Comparison of ENCODE assay signal across 25 cellular contexts in the genomic region with DNA sequence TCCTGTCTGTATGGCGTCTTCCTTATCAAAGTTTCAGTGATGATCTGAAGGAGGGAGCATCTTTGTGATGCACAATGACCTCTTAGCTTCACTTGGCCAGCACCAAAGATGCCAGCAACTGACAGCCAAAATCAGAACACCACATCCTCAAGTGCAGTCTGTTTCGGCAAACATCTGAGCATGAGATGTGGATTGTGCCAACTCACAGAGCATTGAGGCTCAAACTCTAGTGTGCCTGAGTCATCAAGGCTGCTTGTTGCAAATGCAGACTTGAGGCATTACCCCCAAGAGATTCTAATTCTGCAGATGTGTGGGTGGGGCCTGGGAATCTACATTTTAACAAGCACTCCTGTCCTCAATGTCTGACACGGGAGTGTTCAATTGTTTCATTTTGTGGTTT. TPM values are rescaled to one million over a fixed set of nuclear protein-coding genes. Genes with fewer than 3 reads are reported as not detected.
DNase-seq lines count a peak whose midpoint lies in the region; ATAC-seq and TF ChIP-seq lines count a peak whose summit lies in the region.
"Had no signal": no experiment of that assay in that cellular context is flagged by ENCODE, and none has a peak within 500 bp of the region (broad histone marks: within the 10 kb centered on the region; RNA-seq: fewer than 3 reads in every experiment).

No MANE protein-coding gene starts in this region.

- no peak for TF ChIP-seq POLR2A in esophagus squamous epithelium (IDR thresholded peaks at IDR 0.05)

- H3K4me1 ChIP-seq in esophagus squamous epithelium, result peaks cover 0 to 40% (median 0%) of the 10 kb centered on the region in 3 donors
- H3K4me1 ChIP-seq: uterus had no signal

- H3K4me3 ChIP-seq in fibroblast of the aortic adventitia (ENCODE audit: low read depth, low read length), result no peak overlapping the region
- no peak overlapping the region for H3K4me3 ChIP-seq in esophagus squamous epithelium
- no peak overlapping the region for H3K4me3 ChIP-seq in coronary artery
- H3K4me3 ChIP-seq: adrenal gland, uterus had no signal

- H3K27ac ChIP-seq in esophagus squamous epithelium (peak overlapping the region in 2 of 4 donors; percentile 31 to 47), coronary artery (no peak overlapping the region)
- H3K27ac ChIP-seq: adrenal gland, uterus had no signal

- H3K9me3 ChIP-seq in esophagus squamous epithelium, result no peaks in the 10 kb centered on the region
- H3K9me3 ChIP-seq: adrenal gland, neutrophil, uterus had no signal

- intact Hi-C loops in esophagus squamous epithelium (cut with DNase I), result no loop called here

- 85 to 90% methylated on average over 3 of the region's 3 CpGs for WGBS in esophagus squamous epithelium, 2 donors

- H3K36me3 ChIP-seq in esophagus squamous epithelium, result peaks cover 0 to 7% (median 0%) of the 10 kb centered on the region in 3 donors
- H3K36me3 ChIP-seq: adrenal gland, uterus had no signal

- no peaks in the 10 kb centered on the region for H3K27me3 ChIP-seq in esophagus squamous epithelium
- H3K27me3 ChIP-seq: adrenal gland, neutrophil, uterus had no signal

- peak; percentile 47 for DNase-seq in EH (ENCODE audit: low read depth)
- peak; percentile 41 for DNase-seq in astrocyte of the hippocampus (ENCODE audit: low read depth, low spot score)
- peak; percentile 83 for DNase-seq in fibroblast of the aortic adventitia (ENCODE audit: low read depth)
- DNase-seq in stromal cell of bone marrow (ENCODE audit: low read depth), result peak; percentile 74
- no peak for DNase-seq in esophagus squamous epithelium (lab: John Stamatoyannopoulos, UW)
- no peak for DNase-seq in coronary artery (ENCODE audit: low spot score)
- DNase-seq: activated CD8-positive, alpha-beta T cell treated with anti-CD3 and anti-CD28 coated beads, Interleukin-2, amount 10 ng/mL, durations not matched to agents 7 days and 5 days; activated gamma-delta T cell; activated T-cell treated with anti-CD3 and anti-CD28 coated beads for 4 hours; adrenal gland; EL; foreskin melanocyte; left colon; NCI-H1417; NCI-H524; SIG-M5; small intestine; stimulated activated CD4-positive, alpha-beta T cell treated with anti-CD3 and anti-CD28 coated beads, Interleukin-1b, Interleukin-23, amount 100 ng/mL, for 48 hours; substantia nigra; uterus had no signal

- no peak for ATAC-seq in HG03139 (IDR thresholded peaks at IDR 0.05; ENCODE audit: unreplicated experiment)
- no peak for ATAC-seq in HG03159 (IDR thresholded peaks at IDR 0.05; ENCODE audit: unreplicated experiment)
- ATAC-seq: activated CD4-positive, CD25-positive, alpha-beta regulatory T cell treated with anti-CD3 and anti-CD28 coated beads, Interleukin-2, amount 50 U/mL, for 24 hours; activated CD8-positive, alpha-beta T cell treated with anti-CD3 and anti-CD28 coated beads, Interleukin-2, amount 10 ng/mL, durations not matched to agents 7 days and 5 days; left colon; Panc1 had no signal

- no peak for TF ChIP-seq CTCF in fibroblast of the aortic adventitia (IDR thresholded peaks at IDR 0.05; ENCODE audit: insufficient read depth, low read length)
- TF ChIP-seq CTCF in esophagus squamous epithelium (IDR thresholded peaks at IDR 0.05), result no peak
- no peak for TF ChIP-seq CTCF in coronary artery (IDR thresholded peaks at IDR 0.05)

RNA-seq across cellular contexts. Expression of a gene that starts 35.8 kb away (rescaled TPM):
- total RNA-seq in fibroblast of the aortic adventitia (ENCODE audit: low replicate concordance) (15.5 and 27.4 TPM in 2 replicates), esophagus squamous epithelium (10 to 100 TPM; 28.3 to 38.1 (median 36.0) TPM)

Comparison
In these comparisons a context has a peak if more than half of its experiments do, and no peak if none do; other contexts are left out.
1. DNase-seq: peak in EH (single experiment), astrocyte of the hippocampus (single experiment), fibroblast of the aortic adventitia (single experiment) and stromal cell of bone marrow (single experiment); none in esophagus squamous epithelium (single experiment) and coronary artery (single experiment).